ENCODE assay signal across 20 cellular contexts in genomic region chr9:93477397-93477796, GRCh38. TPM values are rescaled to one million over a fixed set of nuclear protein-coding genes. Genes with fewer than 3 reads are reported as not detected.
A peak's percentile ranks its signal among the peaks of the same experiment; 100 is the strongest.
DNase-seq lines count a peak whose midpoint lies in the region; ATAC-seq, FAIRE-seq and TF ChIP-seq lines count a peak whose summit lies in the region.
"Had no signal": no experiment of that assay in that cellular context is flagged by ENCODE, and none has a peak within 500 bp of the region (broad histone marks: within the 10 kb centered on the region; RNA-seq: fewer than 3 reads in every experiment).

No MANE protein-coding gene starts in this region.

- no peak overlapping the region for H3K27ac ChIP-seq in hepatocyte
- H3K27ac ChIP-seq: A549, GM23248, PC-9, RWPE1 had no signal

- peaks cover 17% of the 10 kb centered on the region for H3K4me1 Mint-ChIP-seq in T-helper 1 cell treated with Interleukin-12 subunit alpha and Interleukin-12 subunit beta and Interleukin-4 antibody, amounts not matched to agents 30 μg/mL and 1 μg/mL, for 36 hours (ENCODE audit: low read depth)
- peaks cover 36% of the 10 kb centered on the region for H3K4me1 Mint-ChIP-seq in WTC11

- no peak overlapping the region for H2AFZ ChIP-seq in hepatocyte
- H2AFZ ChIP-seq: GM23248, PC-9 had no signal

- H3K36me3 ChIP-seq in mucosa of descending colon (ENCODE audit: low read depth) (no peaks in the 10 kb centered on the region), hepatocyte (replicated peaks; ENCODE audit: insufficient read depth, low read depth) (no peaks in the 10 kb centered on the region)

- in situ Hi-C loops in G401 (cut with HindIII; ENCODE audit: low sequenced_read_pairs): no loop called here

- TF ChIP-seq POLR2A in GM12891 (IDR thresholded peaks at IDR 0.05; ENCODE audit: low read depth, low read length): no peak

- H3K36me3 Mint-ChIP-seq in T-helper 1 cell treated with Interleukin-12 subunit alpha and Interleukin-12 subunit beta and Interleukin-4 antibody, amounts not matched to agents 30 μg/mL and 1 μg/mL, for 36 hours (ENCODE audit: low read depth): peaks cover 34% of the 10 kb centered on the region
- peaks cover 22% of the 10 kb centered on the region for H3K36me3 Mint-ChIP-seq in WTC11

- H3K9me3 ChIP-seq in mucosa of descending colon: no peaks in the 10 kb centered on the region
- H3K9me3 ChIP-seq in hepatocyte (ENCODE audit: low read depth): no peaks in the 10 kb centered on the region
- H3K9me3 ChIP-seq: A549, HAP-1 had no signal

- no peaks in the 10 kb centered on the region for H3K27me3 Mint-ChIP-seq in T-helper 1 cell treated with Interleukin-12 subunit alpha and Interleukin-12 subunit beta and Interleukin-4 antibody, amounts not matched to agents 30 μg/mL and 1 μg/mL, for 36 hours (ENCODE audit: low read depth)
- no peaks in the 10 kb centered on the region for H3K27me3 Mint-ChIP-seq in WTC11 (ENCODE audit: low read depth)
- H3K27me3 Mint-ChIP-seq: CD4-positive, alpha-beta T cell had no signal

- peaks cover 27% of the 10 kb centered on the region for H4K20me1 ChIP-seq in hepatocyte (ENCODE audit: insufficient read depth, poor library complexity, severe bottlenecking)

- CTCF ChIA-PET in WTC11 (lab: Charles Lee): interaction anchor here (0.7 to 1.8 kb wide), 2 partner anchors 23 to 89 kb away, joined by 3 to 10 read pairs; no protein-coding TSS in a partner anchor

- FAIRE-seq in GM12891 (lab: Jason Lieb, UNC): peak; percentile 13
- FAIRE-seq: A549, GM18507 had no signal

- POLR2A ChIA-PET in WTC11 (lab: Charles Lee): no interaction called here

- peak overlapping the region; percentile 0 for H3K27ac Mint-ChIP-seq in T-helper 1 cell treated with Interleukin-12 subunit alpha and Interleukin-12 subunit beta and Interleukin-4 antibody, amounts not matched to agents 30 μg/mL and 1 μg/mL, for 36 hours
- peak overlapping the region; percentile 16; the same call in 1 of the 2 replicates for H3K27ac Mint-ChIP-seq in WTC11
- H3K27ac Mint-ChIP-seq: CD4-positive, alpha-beta T cell had no signal

- intact Hi-C loops in mucosa of descending colon (cut with DNase I, micrococcal nuclease): no loop called here

- H3K79me2 ChIP-seq in hepatocyte: peaks cover 82% of the 10 kb centered on the region

- H3K4me1 ChIP-seq in mucosa of descending colon (ENCODE audit: low read depth) (peaks cover 16% of the 10 kb centered on the region), hepatocyte (ENCODE audit: insufficient read depth) (no peaks in the 10 kb centered on the region)

- H3K4me3 ChIP-seq in mucosa of descending colon (no peak overlapping the region), hepatocyte (no peak overlapping the region)
- H3K4me3 ChIP-seq: A549, GM23248, HAP-1, PC-9 had no signal

- H3K9me2 ChIP-seq in hepatocyte (replicated peaks; ENCODE audit: insufficient read depth): no peaks in the 10 kb centered on the region

- no peak overlapping the region for H3K4me2 ChIP-seq in hepatocyte
- H3K4me2 ChIP-seq: A549, PC-9 had no signal

- no peak overlapping the region for H3K4me3 Mint-ChIP-seq in T-helper 1 cell treated with Interleukin-12 subunit alpha and Interleukin-12 subunit beta and Interleukin-4 antibody, amounts not matched to agents 30 μg/mL and 1 μg/mL, for 36 hours
- H3K4me3 Mint-ChIP-seq in WTC11: no peak overlapping the region
- H3K4me3 Mint-ChIP-seq: CD4-positive, alpha-beta T cell had no signal

- WGBS in hepatocyte (ENCODE audit: low lambda C conversion rate, missing lambda C conversion rate): 90% methylated on average over 2 of the region's 2 CpGs

- no peak for ATAC-seq in WTC11
- peak; percentile 53 for ATAC-seq in mucosa of descending colon
- ATAC-seq: A549 had no signal

- no peak for DNase-seq in T-helper 1 cell
- DNase-seq in GM12891 (ENCODE audit: insufficient read length, low spot score): no peak
- no peak for DNase-seq in WTC11 (ENCODE audit: low spot score)
- no peak for DNase-seq in mucosa of descending colon
- DNase-seq in G401 (ENCODE audit: low spot score): no peak
- no peak for DNase-seq in stimulated activated CD4-positive, alpha-beta T cell treated with anti-CD3 and anti-CD28 coated beads, Interleukin-2, amount 100 ng/mL, for 24 hours
- no peak for DNase-seq in hepatocyte (ENCODE audit: low spot score)
- DNase-seq: CD4-positive, alpha-beta T cell; DMS153; GF-D8; GM23248; NCI-H146; NCI-H2029 treated with DMSO at 0.1 percent for 48 hours; NCI-H82; PC-9 had no signal

- TF ChIP-seq CTCF in WTC11 (IDR thresholded peaks at IDR 0.05) (no peak), mucosa of descending colon (IDR thresholded peaks at IDR 0.05) (no peak), hepatocyte (IDR thresholded peaks at IDR 0.05; ENCODE audit: poor library complexity) (no peak)

- H3K27me3 ChIP-seq in hepatocyte: no peaks in the 10 kb centered on the region

- no peaks in the 10 kb centered on the region for H3K9me3 Mint-ChIP-seq in T-helper 1 cell treated with Interleukin-12 subunit alpha and Interleukin-12 subunit beta and Interleukin-4 antibody, amounts not matched to agents 30 μg/mL and 1 μg/mL, for 36 hours
- no peaks in the 10 kb centered on the region for H3K9me3 Mint-ChIP-seq in WTC11
- H3K9me3 Mint-ChIP-seq: CD4-positive, alpha-beta T cell had no signal

TF ChIP-seq in GM12891, 5 proteins besides CTCF, POLR2A, EP300 and RAD21:
- TF ChIP-seq POLR2AphosphoS5 (IDR thresholded peaks at IDR 0.05; ENCODE audit: low read depth, low read length) (no peak), POU2F2 (IDR thresholded peaks at IDR 0.05; ENCODE audit: low read depth, low read length) (no peak), PAX5 (IDR thresholded peaks at IDR 0.05; ENCODE audit: insufficient read depth, low read length, severe bottlenecking) (no peak), SPI1 (IDR thresholded peaks at IDR 0.05; ENCODE audit: low read depth, low read length) (no peak), TAF1 (IDR thresholded peaks at IDR 0.05; ENCODE audit: low read depth, low read length) (no peak)

TF ChIP-seq in WTC11, 78 proteins besides CTCF, POLR2A, EP300 and RAD21:
- no peak for TF ChIP-seq HMGA2 (CRISPR knock-in tag; IDR thresholded peaks at IDR 0.05)
- TF ChIP-seq FOXP1 (CRISPR knock-in tag; IDR thresholded peaks at IDR 0.05; ENCODE audit: borderline replicate concordance): no peak
- no peak for TF ChIP-seq E2F1 (CRISPR knock-in tag; IDR thresholded peaks at IDR 0.05)
- no peak for TF ChIP-seq KAT7 (CRISPR knock-in tag; IDR thresholded peaks at IDR 0.05; ENCODE audit: borderline replicate concordance)
- no peak for TF ChIP-seq SMAD3 (CRISPR knock-in tag; IDR thresholded peaks at IDR 0.05; ENCODE audit: borderline replicate concordance)
- no peak for TF ChIP-seq SP1 (CRISPR knock-in tag; conservative IDR thresholded peaks at IDR 0.05)
- TF ChIP-seq RELA (CRISPR knock-in tag; IDR thresholded peaks at IDR 0.05; ENCODE audit: borderline replicate concordance): no peak
- no peak for TF ChIP-seq FOXK1 (CRISPR knock-in tag; IDR thresholded peaks at IDR 0.05)
- no peak for TF ChIP-seq ZMAT4 (CRISPR knock-in tag; IDR thresholded peaks at IDR 0.05)
TF ChIP-seq in WTC11: peak in this region for 0.

RNA-seq across cellular contexts. Expression of gene FAM120AOS, which starts 24.0 kb away (rescaled TPM):
- polyA plus RNA-seq in GM12891 (2012; ENCODE audit: low read depth, missing spikeins): 27.7 TPM
- total RNA-seq in WTC11 (2021): 43.7 to 48.1 TPM (median 44.4 TPM) in 3 replicates
- total RNA-seq in mucosa of descending colon: 10 to 100 TPM; 72.0 to 88.4 (median 73.3) TPM
- total RNA-seq in G401 (2014; rRNA removed; shearing (Covaris generic)): 60.9 and 70.7 TPM in 2 replicates
- 48.1 and 56.0 TPM in 2 replicates for total RNA-seq in hepatocyte
- polyA plus RNA-seq in hepatocyte: 62.4 and 62.8 TPM in 2 replicates

RNA-seq across cellular contexts. Expression of gene FAM120A, which starts 25.9 kb away (rescaled TPM):
- polyA plus RNA-seq in GM12891 (2012; ENCODE audit: low read depth, missing spikeins): 38.0 TPM
- total RNA-seq in WTC11 (2021) (53.3 to 61.5 TPM (median 60.1 TPM) in 3 replicates), mucosa of descending colon (100 to 1,000 TPM; 168 to 215 (median 209) TPM), hepatocyte (42.5 and 49.3 TPM in 2 replicates)
- 37.6 and 38.9 TPM in 2 replicates for total RNA-seq in G401 (2014; rRNA removed; shearing (Covaris generic))
- polyA plus RNA-seq in hepatocyte: 13.7 and 16.0 TPM in 2 replicates
